Comparison of ENCODE assay signal across 7 cellular contexts in the genomic region with DNA sequence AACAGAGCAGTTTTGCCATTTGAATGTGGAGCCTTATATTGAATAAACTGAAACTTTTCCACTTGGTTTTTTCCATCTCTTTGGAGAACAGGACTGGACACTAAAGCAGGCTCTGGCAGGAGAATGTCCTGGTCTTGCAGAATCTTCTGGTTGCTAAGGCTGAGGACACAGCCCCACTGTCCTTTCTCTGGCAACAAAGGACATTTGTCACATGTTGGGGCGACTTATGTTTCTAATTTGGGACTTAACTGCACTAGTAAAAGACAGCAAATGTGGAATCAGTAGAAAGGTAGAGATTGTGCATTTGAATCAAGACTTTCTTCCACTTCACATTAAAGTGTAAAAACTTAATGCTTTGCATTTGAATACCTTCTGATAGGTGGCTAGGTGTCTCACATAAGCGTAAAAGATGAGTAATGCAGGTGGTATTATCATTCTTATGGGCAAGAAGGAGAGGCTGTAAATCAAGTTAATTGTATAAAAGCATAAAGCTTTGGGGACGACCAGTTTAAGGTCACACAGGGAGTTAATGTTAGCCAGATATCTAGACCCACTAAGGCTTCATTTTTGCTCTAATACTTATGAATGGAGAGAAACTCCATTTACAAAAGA.
A peak's percentile ranks its signal among the peaks of the same experiment; 100 is the strongest.
DNase-seq lines count a peak whose midpoint lies in the region; ATAC-seq and TF ChIP-seq lines count a peak whose summit lies in the region.
"Not testable (repeated sequence)": the region's sequence is repeated elsewhere in the genome, so short reads cannot be mapped to it uniquely, and the experiment has no call there.

No MANE protein-coding gene starts in this region.

- not testable (repeated sequence) for H3K36me3 ChIP-seq in HUES6 (ENCODE audit: control insufficient read depth, insufficient read depth, low read length); OCI-LY7 (ENCODE audit: insufficient read depth, low read length)

- H3K4me1 Mint-ChIP-seq in WTC11, result not testable (repeated sequence)

- H3K9me3 ChIP-seq in HUES6 (ENCODE audit: control insufficient read depth, insufficient read depth, low read depth, low read length); OCI-LY7 (ENCODE audit: low read length): not testable (repeated sequence)

- not testable (repeated sequence) for H3K27me3 ChIP-seq in HUES6 (ENCODE audit: control insufficient read depth, insufficient read depth, low read length)

- H3K4me3 Mint-ChIP-seq in WTC11, result 0 out of 2 replicates have a peak overlapping the region, but pooled peaks have one; percentile 20

- H3K27me3 Mint-ChIP-seq in WTC11 (ENCODE audit: low read depth), result not testable (repeated sequence)

- H3K79me2 ChIP-seq in OCI-LY7 (ENCODE audit: insufficient read depth, low read depth, low read length), result not testable (repeated sequence)

- TF ChIP-seq CTCF in OCI-LY7 (conservative IDR thresholded peaks at IDR 0.05; ENCODE audit: low read length); WTC11 (IDR thresholded peaks at IDR 0.05): not testable (repeated sequence)

- DNase-seq in OCI-LY7 (ENCODE audit: low spot score), result peak; percentile 5
- not testable (repeated sequence) for DNase-seq in WTC11 (ENCODE audit: low spot score); left ventricle myocardium superior; substantia nigra (lab: John Stamatoyannopoulos, UW)
- DNase-seq in globus pallidus (ENCODE audit: low spot score), result peak; percentile 3
- peak; percentile 3 for DNase-seq in medulla oblongata (ENCODE audit: extremely low spot score)

- intact Hi-C loops in OCI-LY7 (cut with micrococcal nuclease; ENCODE audit: unreplicated experiment); left ventricle myocardium superior (cut with micrococcal nuclease): not testable (repeated sequence)

- not testable (repeated sequence) for H3K27ac ChIP-seq in HUES6 (ENCODE audit: low read depth, low read length)
- H3K27ac ChIP-seq in OCI-LY7 (ENCODE audit: low read depth, low read length, poor library complexity, severe bottlenecking), result peak overlapping the region; percentile 58
- peak overlapping the region; percentile 38 for H3K27ac ChIP-seq in substantia nigra (ENCODE audit: low read depth, low read length, poor library complexity, severe bottlenecking)

- H3K9me2 ChIP-seq in OCI-LY7 (ENCODE audit: insufficient read depth, low read length), result not testable (repeated sequence)

- H3K9me3 Mint-ChIP-seq in WTC11, result not testable (repeated sequence)

- not testable (repeated sequence) for H3K9ac ChIP-seq in HUES6 (ENCODE audit: low read length)

- CTCF ChIA-PET in OCI-LY7 (lab: Charles Lee; ENCODE audit: unreplicated experiment); WTC11 (lab: Charles Lee): not testable (repeated sequence)

- BruUV-seq in OCI-LY7 (replicated peaks; lab: Mats Ljungman, UMichigan), result not testable (repeated sequence)

- H4K20me1 ChIP-seq in OCI-LY7 (ENCODE audit: insufficient read depth, low read length), result not testable (repeated sequence)

- not testable (repeated sequence) for H3K4me1 ChIP-seq in HUES6 (ENCODE audit: control insufficient read depth, insufficient read depth, low read length)
- H3K4me1 ChIP-seq in OCI-LY7 (ENCODE audit: insufficient read depth, low read length, poor library complexity, severe bottlenecking), result peaks cover 21% of the 10 kb centered on the region

- not testable (repeated sequence) for ATAC-seq in WTC11
- peak; percentile 55 for ATAC-seq in left ventricle myocardium superior

- peak overlapping the region; percentile 27; the same call in 1 of the 2 replicates for H2AFZ ChIP-seq in OCI-LY7 (ENCODE audit: low read length)

- not testable (repeated sequence) for H3K27ac Mint-ChIP-seq in WTC11

- H3K4me3 ChIP-seq in HUES6 (ENCODE audit: low read depth, low read length), result peak overlapping the region; percentile 31; the same call in 1 of the 2 replicates
- H3K4me3 ChIP-seq in OCI-LY7 (ENCODE audit: low read depth, low read length, poor library complexity, severe bottlenecking), result not testable (repeated sequence)

- H3K36me3 Mint-ChIP-seq in WTC11, result not testable (repeated sequence)

- POLR2A ChIA-PET in OCI-LY7 (lab: Charles Lee); WTC11 (lab: Charles Lee): not testable (repeated sequence)

- peak overlapping the region; percentile 64 for H3K4me2 ChIP-seq in OCI-LY7 (ENCODE audit: low read length)
